19 cellular contexts compared by ENCODE assay signal in genomic region chr10:76649271-76649670, GRCh38.
DNase-seq lines count a peak whose midpoint lies in the region; TF ChIP-seq lines count a peak whose summit lies in the region.
"Had no signal": no experiment of that assay in that cellular context is flagged by ENCODE, and none has a peak within 500 bp of the region (broad histone marks: within the 10 kb centered on the region; RNA-seq: fewer than 3 reads in every experiment).

No MANE protein-coding gene starts in this region.

- H3F3A ChIP-seq in neural progenitor cell (ENCODE audit: low read depth): no peaks in the 10 kb centered on the region

- no peaks in the 10 kb centered on the region for H3K9me2 ChIP-seq in hepatocyte (replicated peaks; ENCODE audit: insufficient read depth)

- H3K27me3 Mint-ChIP-seq in neural progenitor cell (ENCODE audit: insufficient read depth, low read depth) (peaks cover 13% of the 10 kb centered on the region), Caco-2 (ENCODE audit: insufficient read depth, unreplicated experiment) (no peaks in the 10 kb centered on the region)

- WGBS in hepatocyte (ENCODE audit: low lambda C conversion rate, missing lambda C conversion rate): 76% methylated on average over 3 of the region's 3 CpGs
- WGBS in transverse colon (ENCODE audit: low coverage in 1 of 2), 2 donors: 68% methylated on average over 3 of the region's 3 CpGs; no CpG with 5 or more reads in 1 of the 2 donors

- peaks cover 13% of the 10 kb centered on the region for H3K4me1 ChIP-seq in HUES48 (ENCODE audit: control insufficient read depth, insufficient read depth, low read length)
- peaks cover 17% of the 10 kb centered on the region for H3K4me1 ChIP-seq in hepatocyte (ENCODE audit: insufficient read depth)
- peaks cover 5% of the 10 kb centered on the region for H3K4me1 ChIP-seq in neural progenitor cell
- peaks cover 5 to 27% (median 9%) of the 10 kb centered on the region in 4 donors for H3K4me1 ChIP-seq in transverse colon
- peaks cover 14% of the 10 kb centered on the region for H3K4me1 ChIP-seq in Caco-2
- no peaks in the 10 kb centered on the region for H3K4me1 ChIP-seq in SJCRH30

- H4K20me1 ChIP-seq in hepatocyte (ENCODE audit: insufficient read depth, poor library complexity, severe bottlenecking) (no peaks in the 10 kb centered on the region), neural progenitor cell (ENCODE audit: low read depth) (no peaks in the 10 kb centered on the region)

- H3K27me3 ChIP-seq in HUES48 (ENCODE audit: control insufficient read depth, insufficient read depth, low read length) (no peaks in the 10 kb centered on the region), hepatocyte (no peaks in the 10 kb centered on the region), neural progenitor cell (no peaks in the 10 kb centered on the region), transverse colon (no peaks in the 10 kb centered on the region), Caco-2 (replicated peaks; ENCODE audit: control insufficient read depth, insufficient read depth, low read length) (no peaks in the 10 kb centered on the region), SJCRH30 (no peaks in the 10 kb centered on the region)

- H3K9me3 Mint-ChIP-seq in neural progenitor cell (peaks cover 6% of the 10 kb centered on the region), Caco-2 (ENCODE audit: unreplicated experiment) (peaks cover 10% of the 10 kb centered on the region)

- TF ChIP-seq CTCF in hepatocyte (IDR thresholded peaks at IDR 0.05; ENCODE audit: poor library complexity): no peak
- no peak for TF ChIP-seq CTCF in neural progenitor cell (IDR thresholded peaks at IDR 0.05)
- TF ChIP-seq CTCF in transverse colon (IDR thresholded peaks at IDR 0.05): no peak
- no peak for TF ChIP-seq CTCF in Caco-2 (IDR thresholded peaks at IDR 0.05; ENCODE audit: insufficient read depth in 1 of 2, low read depth in 1 of 2, low read length in 1 of 2, severe bottlenecking in 1 of 2, unreplicated experiment in 1 of 2)
- no peak for TF ChIP-seq CTCF in RWPE1 (conservative IDR thresholded peaks at IDR 0.05; ENCODE audit: low read depth)

- H3K4me3 Mint-ChIP-seq in neural progenitor cell (no peak overlapping the region), Caco-2 (ENCODE audit: unreplicated experiment) (no peak overlapping the region)
- H3K4me3 Mint-ChIP-seq: B cell, CD14-positive monocyte had no signal

- no peaks in the 10 kb centered on the region for H3K36me3 Mint-ChIP-seq in neural progenitor cell
- no peaks in the 10 kb centered on the region for H3K36me3 Mint-ChIP-seq in Caco-2 (ENCODE audit: insufficient read depth, unreplicated experiment)
- H3K36me3 Mint-ChIP-seq: CD14-positive monocyte had no signal

- POLR2A ChIA-PET in Caco-2 (lab: Charles Lee) (no interaction called here), RWPE1 (lab: Yijun Ruan, JAX; ENCODE audit: low non-redundant PET) (no interaction called here)

- H3K79me2 ChIP-seq in hepatocyte (no peaks in the 10 kb centered on the region), neural progenitor cell (ENCODE audit: low read depth) (no peaks in the 10 kb centered on the region)

- H3K4me1 Mint-ChIP-seq in neural progenitor cell: peaks cover 21% of the 10 kb centered on the region
- H3K4me1 Mint-ChIP-seq in Caco-2 (ENCODE audit: low read depth, unreplicated experiment): peaks cover 23% of the 10 kb centered on the region
- H3K4me1 Mint-ChIP-seq: B cell, CD14-positive monocyte had no signal

- no peak for TF ChIP-seq POLR2A in transverse colon (IDR thresholded peaks at IDR 0.05)

- TF ChIP-seq EP300 in transverse colon (IDR thresholded peaks at IDR 0.05; ENCODE audit: low read depth): no peak

- H3K4me3 ChIP-seq in HUES48 (ENCODE audit: low read depth, low read length): no peak overlapping the region
- no peak overlapping the region for H3K4me3 ChIP-seq in hepatocyte
- H3K4me3 ChIP-seq in neural progenitor cell: no peak overlapping the region
- H3K4me3 ChIP-seq in transverse colon: no peak overlapping the region
- H3K4me3 ChIP-seq in Caco-2 (ENCODE audit: low read depth, low read length): no peak overlapping the region
- no peak overlapping the region for H3K4me3 ChIP-seq in SJCRH30
- H3K4me3 ChIP-seq: K562 had no signal

- no peaks in the 10 kb centered on the region for H3K36me3 ChIP-seq in HUES48 (ENCODE audit: control insufficient read depth, insufficient read depth, low read length)
- no peaks in the 10 kb centered on the region for H3K36me3 ChIP-seq in hepatocyte (replicated peaks; ENCODE audit: insufficient read depth, low read depth)
- H3K36me3 ChIP-seq in neural progenitor cell: no peaks in the 10 kb centered on the region
- H3K36me3 ChIP-seq in transverse colon: no peaks in the 10 kb centered on the region
- H3K36me3 ChIP-seq in Caco-2 (ENCODE audit: control insufficient read depth, insufficient read depth, low read length): no peaks in the 10 kb centered on the region
- H3K36me3 ChIP-seq in SJCRH30: no peaks in the 10 kb centered on the region

- BruUV-seq in Caco-2 (replicated peaks; lab: Mats Ljungman, UMichigan): no TSS peak

- no peak overlapping the region for H3K27ac Mint-ChIP-seq in neural progenitor cell
- no peak overlapping the region for H3K27ac Mint-ChIP-seq in Caco-2 (ENCODE audit: unreplicated experiment)
- H3K27ac Mint-ChIP-seq: B cell, CD14-positive monocyte had no signal

- H3K9ac ChIP-seq in HUES48 (ENCODE audit: low read depth, low read length) (no peak overlapping the region), neural progenitor cell (no peak overlapping the region)

- H3K27ac ChIP-seq in HUES48 (ENCODE audit: low read depth, low read length) (peak overlapping the region; percentile 28), hepatocyte (peak overlapping the region; percentile 77), neural progenitor cell (no peak overlapping the region), transverse colon (peak overlapping the region; percentile 10 to 61 (median 56)), SJCRH30 (no peak overlapping the region), RWPE1 (no peak overlapping the region)

- DNase-seq in hepatocyte (ENCODE audit: low spot score): no peak
- DNase-seq in neural progenitor cell (ENCODE audit: low spot score): no peak
- no peak for DNase-seq in transverse colon
- DNase-seq in Caco-2: no peak
- no peak for DNase-seq in DMS53 treated with DMSO at 0.1 percent for 48 hours (lab: John Stamatoyannopoulos, UW; ENCODE audit: unreplicated experiment)
- DNase-seq in SJCRH30: no peak
- DNase-seq in RWPE1 (ENCODE audit: low spot score): no peak
- DNase-seq: DMS79, H7, NCI-H1092 treated with DMSO at 0.1 percent for 48 hours, NCI-H1436 treated with DMSO at 0.1 percent for 48 hours, NCI-H1930, NCI-H510A treated with DMSO at 0.1 percent for 48 hours, NCI-H748 treated with DMSO at 0.1 percent for 48 hours, SIG-M5 had no signal

- H2AFZ ChIP-seq in hepatocyte: no peak overlapping the region
- peak overlapping the region; percentile 65 for H2AFZ ChIP-seq in neural progenitor cell (replicated peaks)

- intact Hi-C loops in transverse colon (cut with DNase I; ENCODE audit: low total_unique reads): loop anchor here (10.0 kb wide), 1 partner anchor 326 kb away; no protein-coding TSS in a partner anchor
- intact Hi-C loops in Caco-2 (cut with micrococcal nuclease; ENCODE audit: unreplicated experiment): no loop called here

- CTCF ChIA-PET in Caco-2 (lab: Charles Lee): no interaction called here
- CTCF ChIA-PET in RWPE1 (lab: Yijun Ruan, JAX): no interaction called here

- in situ Hi-C loops in transverse colon (cut with MboI; ENCODE audit: low pct_ligation_motif_present in 1 of 4, low pct_unique_long_range_greater_than_20kb in 1 of 4, low sequenced_read_pairs in 3 of 4): no loop called here

- H3K9me3 ChIP-seq in HUES48 (ENCODE audit: control insufficient read depth, insufficient read depth, low read length): no peaks in the 10 kb centered on the region
- H3K9me3 ChIP-seq in hepatocyte (ENCODE audit: low read depth): no peaks in the 10 kb centered on the region
- no peaks in the 10 kb centered on the region for H3K9me3 ChIP-seq in neural progenitor cell (ENCODE audit: low read depth)
- no peaks in the 10 kb centered on the region for H3K9me3 ChIP-seq in transverse colon
- no peaks in the 10 kb centered on the region for H3K9me3 ChIP-seq in Caco-2
- H3K9me3 ChIP-seq in SJCRH30 (replicated peaks): no peaks in the 10 kb centered on the region

- peak overlapping the region; percentile 33 for H3K4me2 ChIP-seq in hepatocyte
- no peak overlapping the region for H3K4me2 ChIP-seq in neural progenitor cell

Comparison
In these comparisons a context has a peak if more than half of its experiments do, and no peak if none do; other contexts are left out.
1. H3K27ac ChIP-seq: peak in HUES48 (single experiment), hepatocyte (single experiment) and transverse colon (4 of 4); none in neural progenitor cell (single experiment), SJCRH30 (single experiment) and RWPE1 (single experiment).